ENCODE assay signal across 7 cellular contexts in the genomic region with DNA sequence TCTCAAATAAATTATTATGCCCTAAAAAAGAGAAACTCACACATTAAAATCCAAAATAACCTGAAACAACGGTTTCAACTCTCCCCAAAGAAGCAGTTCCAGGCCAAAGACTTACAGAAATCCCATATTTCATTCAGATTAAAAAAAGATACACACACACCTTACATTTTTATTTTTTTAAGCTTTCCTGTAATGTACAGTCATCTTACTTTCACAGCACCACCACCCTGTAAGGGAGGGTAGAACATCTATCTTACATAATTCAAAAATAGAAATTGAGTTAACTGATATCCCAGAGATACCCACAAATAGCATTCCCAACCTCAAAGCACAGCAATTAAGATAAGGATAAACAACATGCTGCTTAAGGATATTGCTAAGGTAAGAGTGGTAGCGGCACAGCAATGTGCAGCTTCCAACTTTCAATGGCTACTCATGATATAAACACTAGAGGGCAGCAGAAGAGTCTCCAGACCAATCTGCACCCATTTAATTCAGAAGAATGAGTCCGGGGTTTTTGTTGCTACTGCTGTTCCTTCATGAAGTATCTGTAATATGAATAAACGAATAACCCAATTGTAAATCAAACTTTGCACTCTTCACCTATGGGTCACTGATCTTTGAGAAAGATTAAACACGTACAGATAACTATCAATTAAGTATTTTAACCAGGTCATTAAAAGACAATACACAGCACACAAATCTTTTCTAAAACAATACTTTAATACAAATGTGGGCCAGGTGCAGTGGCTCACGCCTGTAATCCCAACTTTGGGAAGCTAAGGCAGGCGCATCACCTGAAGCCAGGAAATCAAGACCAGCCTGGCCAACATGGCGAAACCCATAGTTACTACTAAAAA. TPM values are rescaled to one million over a fixed set of nuclear protein-coding genes. Genes with fewer than 3 reads are reported as not detected.
DNase-seq lines count a peak whose midpoint lies in the region; ATAC-seq and TF ChIP-seq lines count a peak whose summit lies in the region.

No MANE protein-coding gene starts in this region.

- H3F3A ChIP-seq in SK-N-SH (replicated peaks; ENCODE audit: insufficient read depth) = peaks cover 18% of the 10 kb centered on the region

- H3K36me3 ChIP-seq in Karpas-422 (ENCODE audit: insufficient read depth, low read length) = peaks cover 17% of the 10 kb centered on the region; the same call in 1 of the 2 replicates
- peaks cover 11 to 30% of the 10 kb centered on the region in 2 experiments for H3K36me3 ChIP-seq in SK-N-SH (replicated peaks in 1 of 2; ENCODE audit: control insufficient read depth in 1 of 2, insufficient read depth in 2 of 2, low read length in 1 of 2)
- H3K36me3 ChIP-seq in prostate gland = no peaks in the 10 kb centered on the region

- H2AFZ ChIP-seq in Karpas-422 (ENCODE audit: low read length) = no peak overlapping the region
- no peak overlapping the region for H2AFZ ChIP-seq in SK-N-SH (ENCODE audit: low read depth)

- TF ChIP-seq RAD21 in SK-N-SH (IDR thresholded peaks at IDR 0.05; ENCODE audit: low read length) = peak; percentile 60

- H3K27me3 ChIP-seq in Karpas-422 (ENCODE audit: low read length) (no peaks in the 10 kb centered on the region), SK-N-SH (ENCODE audit: insufficient read depth) (no peaks in the 10 kb centered on the region), prostate gland (replicated peaks; ENCODE audit: insufficient read depth) (no peaks in the 10 kb centered on the region)

- H3K9ac ChIP-seq in Karpas-422 (ENCODE audit: low read length) = no peak overlapping the region
- no peak overlapping the region for H3K9ac ChIP-seq in SK-N-SH

- TF ChIP-seq CTCF in SK-N-SH (IDR thresholded peaks at IDR 0.05) = peak; percentile 73
- peak in 3 of 4 experiments; percentile 25 to 37 (median 33) for TF ChIP-seq CTCF in prostate gland (IDR thresholded peaks at IDR 0.05)

- H3K4me3 ChIP-seq in Karpas-422 (ENCODE audit: low read length) (no peak overlapping the region), SK-N-SH (ENCODE audit: low read depth in 2 of 2, low read length in 1 of 2) (no peak overlapping the region; a peak in 1 of 4 replicates), prostate gland (no peak overlapping the region)

- DNase-seq in ELF-1 (ENCODE audit: low read depth, low spot score) (peak; percentile 38), Karpas-422 (peak; percentile 81), SK-N-SH (peak; percentile 49), germinal center (ENCODE audit: low spot score) (peak; percentile 18), prostate gland (ENCODE audit: low spot score) (no peak), Ammon's horn (ENCODE audit: low spot score) (no peak)

- TF ChIP-seq POLR2A in prostate gland (IDR thresholded peaks at IDR 0.05) = no peak

- no peak overlapping the region for H3K27ac ChIP-seq in Karpas-422 (ENCODE audit: low read length)
- peak overlapping the region in 1 of 2 experiments; percentile 8; a peak in 1 of 4 replicates for H3K27ac ChIP-seq in SK-N-SH (ENCODE audit: low read depth in 2 of 2, low read length in 1 of 2)
- H3K27ac ChIP-seq in prostate gland = no peak overlapping the region

- TF ChIP-seq EP300 in SK-N-SH (IDR thresholded peaks at IDR 0.05; ENCODE audit: borderline replicate concordance in 1 of 2, low read depth in 1 of 2, low read length in 1 of 2) = no peak

- CTCF ChIA-PET in SK-N-SH (lab: Yijun Ruan, JAX) = interaction anchor here (0.5 to 3.8 kb wide), 20 partner anchors 9 to 343 kb away, joined by 3 to 36 read pairs (median 4); a partner anchor contains a TSS

- POLR2A ChIA-PET in SK-N-SH (lab: Yijun Ruan, JAX) = no interaction called here

- WGBS in SK-N-SH (ENCODE audit: low lambda C conversion rate) = 75% methylated on average over 8 of the region's 8 CpGs
- WGBS in prostate gland = 78% methylated on average over 8 of the region's 8 CpGs

- H3K9me2 ChIP-seq in Karpas-422 (replicated peaks; ENCODE audit: insufficient read depth, low read length) = no peaks in the 10 kb centered on the region
- no peaks in the 10 kb centered on the region for H3K9me2 ChIP-seq in SK-N-SH

- H4K20me1 ChIP-seq in Karpas-422 (ENCODE audit: insufficient read depth, low read depth, low read length) = no peaks in the 10 kb centered on the region
- H4K20me1 ChIP-seq in SK-N-SH (ENCODE audit: insufficient read depth) = peaks cover 68% of the 10 kb centered on the region

- no peak overlapping the region for H3K4me2 ChIP-seq in Karpas-422 (ENCODE audit: low read depth, low read length, poor library complexity, severe bottlenecking)
- no peak overlapping the region for H3K4me2 ChIP-seq in SK-N-SH

- H3K4me1 ChIP-seq in Karpas-422 (ENCODE audit: low read length) (no peaks in the 10 kb centered on the region), SK-N-SH (ENCODE audit: control insufficient read depth in 1 of 2, insufficient read depth in 2 of 2, low read depth in 1 of 2, low read length in 1 of 2) (no peaks in the 10 kb centered on the region; a peak in 1 of 4 replicates), prostate gland (replicated peaks) (no peaks in the 10 kb centered on the region)

- no peaks in the 10 kb centered on the region for H3K9me3 ChIP-seq in Karpas-422 (ENCODE audit: low read length)
- H3K9me3 ChIP-seq in SK-N-SH = no peaks in the 10 kb centered on the region
- no peaks in the 10 kb centered on the region for H3K9me3 ChIP-seq in prostate gland

- intact Hi-C loops in prostate gland (cut with DNase I) = no loop called here

- ATAC-seq in HG03460 (IDR thresholded peaks at IDR 0.05; ENCODE audit: unreplicated experiment) = no peak

- H3K79me2 ChIP-seq in Karpas-422 (ENCODE audit: low read length) (peaks cover 76% of the 10 kb centered on the region), SK-N-SH (ENCODE audit: insufficient read depth) (peaks cover 93% of the 10 kb centered on the region)

TF ChIP-seq in SK-N-SH, 30 proteins besides CTCF, POLR2A, EP300 and RAD21:
- 0 out of 2 replicates have a peak, but pooled peaks have one; percentile 29 for TF ChIP-seq RCOR1 (IDR thresholded peaks at IDR 0.05; ENCODE audit: low read length)
- TF ChIP-seq ELF1 (IDR thresholded peaks at IDR 0.05) = no peak
- TF ChIP-seq SMC3 (IDR thresholded peaks at IDR 0.05; ENCODE audit: low read depth, low read length) = peak; percentile 34; the same call in 1 of the 2 replicates

RNA-seq across cellular contexts. Expression of a gene that starts 11.3 kb away (rescaled TPM):
- 15.2 and 24.4 TPM in 2 replicates for total RNA-seq in Karpas-422 (2014; rRNA removed; shearing (Covaris generic); ENCODE audit: low replicate concordance)
- polyA plus RNA-seq in SK-N-SH (2012; rRNA removed) = 6.0 and 6.8 TPM in 2 replicates
- polyA plus RNA-seq in SK-N-SH (2012; cell fraction: cytosol; rRNA removed) = 9.1 and 9.2 TPM in 2 replicates
- 4.0 and 7.6 TPM in 2 replicates for polyA plus RNA-seq in SK-N-SH (2012; cell fraction: nucleus; rRNA removed)
- total RNA-seq in prostate gland = 10 to 100 TPM; 27.4 to 52.7 TPM

Comparison
In these comparisons a context has a peak if more than half of its experiments do, and no peak if none do; other contexts are left out.
1. DNase-seq: peak in ELF-1 (single experiment), Karpas-422 (single experiment), SK-N-SH (single experiment) and germinal center (single experiment); none in prostate gland (single experiment) and Ammon's horn (single experiment).